22 cellular contexts compared by ENCODE assay signal in the genomic region with DNA sequence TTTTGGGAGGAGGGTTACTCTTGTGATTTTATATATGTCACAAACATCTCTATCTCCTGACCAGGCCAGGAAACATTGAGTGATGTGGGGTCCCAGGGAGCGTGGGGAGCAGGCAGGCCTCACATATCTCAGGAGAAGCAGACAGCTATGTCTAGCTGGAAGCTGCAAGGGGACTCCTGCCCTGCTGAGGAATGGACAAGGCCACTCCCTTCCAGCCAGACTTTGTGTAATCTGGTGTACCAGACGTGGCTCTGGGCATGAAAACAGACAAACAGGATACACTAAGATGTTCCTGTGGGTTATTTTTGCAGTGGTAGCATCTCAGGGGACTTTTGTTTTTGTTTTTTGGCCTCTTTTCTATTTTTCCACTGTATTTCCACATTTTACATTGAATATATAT. TPM values are rescaled to one million over a fixed set of nuclear protein-coding genes. Genes with fewer than 3 reads are reported as not detected.
A peak's percentile ranks its signal among the peaks of the same experiment; 100 is the strongest.
DNase-seq lines count a peak whose midpoint lies in the region; ATAC-seq, FAIRE-seq and TF ChIP-seq lines count a peak whose summit lies in the region.
"Had no signal": no experiment of that assay in that cellular context is flagged by ENCODE, and none has a peak within 500 bp of the region (broad histone marks: within the 10 kb centered on the region; RNA-seq: fewer than 3 reads in every experiment).

No MANE protein-coding gene starts in this region.

- no peak overlapping the region for H3K4me3 ChIP-seq in right cardiac atrium (ENCODE audit: low read length)
- no peak overlapping the region for H3K4me3 ChIP-seq in testis
- H3K4me3 ChIP-seq: Peyer's patch, prostate gland, upper lobe of left lung had no signal

- no peak for TF ChIP-seq CTCF in testis (IDR thresholded peaks at IDR 0.05)

- ATAC-seq in right cardiac atrium (peak; percentile 73 to 79), sciatic nerve (peak; percentile 84), HG03045 (IDR thresholded peaks at IDR 0.05; ENCODE audit: unreplicated experiment) (no peak)

- no peak overlapping the region for H3K27ac ChIP-seq in right cardiac atrium (ENCODE audit: low read length)
- H3K27ac ChIP-seq in testis = peak overlapping the region in 1 of 2 donors; percentile 41
- H3K27ac ChIP-seq: Peyer's patch, prostate gland had no signal

- H3K36me3 ChIP-seq in testis (ENCODE audit: low read depth, missing control alignments) = no peaks in the 10 kb centered on the region
- H3K36me3 ChIP-seq: Peyer's patch, prostate gland, upper lobe of left lung had no signal

- no peaks in the 10 kb centered on the region for H3K27me3 ChIP-seq in right cardiac atrium (ENCODE audit: control insufficient read depth, insufficient read depth)
- no peaks in the 10 kb centered on the region for H3K27me3 ChIP-seq in testis
- H3K27me3 ChIP-seq: Peyer's patch, upper lobe of left lung had no signal

- H3K9me3 ChIP-seq in right cardiac atrium (ENCODE audit: control insufficient read depth, low read length) = no peaks in the 10 kb centered on the region
- H3K9me3 ChIP-seq in testis = no peaks in the 10 kb centered on the region
- H3K9me3 ChIP-seq: Peyer's patch, prostate gland, upper lobe of left lung had no signal

- no peak for FAIRE-seq in urothelium cell line (lab: Jason Lieb, UNC)
- FAIRE-seq: frontal cortex, GM18507, GM19239, islet of Langerhans had no signal

- intact Hi-C loops in right cardiac atrium (cut with DNase I) = no loop called here
- intact Hi-C loops in sciatic nerve (cut with DNase I) = no loop called here
- intact Hi-C loops in testis (cut with DNase I; ENCODE audit: low total_unique reads) = no loop called here

- 38% methylated on average over 2 of the region's 2 CpGs for WGBS in right cardiac atrium
- 27 to 30% methylated on average over 2 of the region's 2 CpGs for WGBS in testis, 2 donors

- DNase-seq in CMK (ENCODE audit: low read depth) (peak; percentile 59), right cardiac atrium (peak in 1 of 3 donors; percentile 57), sciatic nerve (ENCODE audit: low spot score) (no peak), SIG-M5 treated with dmso at 0.1 percent for 504 hours (lab: John Stamatoyannopoulos, UW; ENCODE audit: unreplicated experiment) (no peak), urothelium cell line (ENCODE audit: low spot score) (no peak), testis (no peak)
- DNase-seq in activated CD8-positive, alpha-beta memory T cell treated with anti-CD3 and anti-CD28 coated beads, Interleukin-2, amount 50 U/mL, for 48 hours = peak; percentile 41
- DNase-seq: activated B cell treated with CpG ODN at 0.5 μM for 24 hours; activated naive CD4-positive, alpha-beta T cell treated with anti-CD3 and anti-CD28 coated beads for 36 hours; DMS 273 treated with DMSO at 0.1 percent for 48 hours; effector memory CD4-positive, alpha-beta T cell; Karpas-422; NCI-H1930; NCI-H69; upper lobe of left lung had no signal

- H3K4me1 ChIP-seq in right cardiac atrium (ENCODE audit: control insufficient read depth, insufficient read depth, low read length) (no peaks in the 10 kb centered on the region), testis (peaks cover 17% of the 10 kb centered on the region)
- H3K4me1 ChIP-seq: Peyer's patch, prostate gland had no signal

- no peak for TF ChIP-seq POLR2A in testis (IDR thresholded peaks at IDR 0.05)

RNA-seq across cellular contexts. Expression of a gene that starts 23.2 kb away (rescaled TPM):
- total RNA-seq in right cardiac atrium = under 1 TPM in 1 of 4 donors, not detected in 3; 0.14 TPM
- 0.02 TPM for polyA plus RNA-seq in right cardiac atrium
- not detected for total RNA-seq in sciatic nerve
- not detected for total RNA-seq in testis
- polyA plus RNA-seq in testis (ENCODE audit: insufficient read depth, low read depth, low replicate concordance) = not detected
- total RNA-seq: activated B cell treated with CpG ODN at 0.5 μM for 24 hours; activated naive CD4-positive, alpha-beta T cell treated with anti-CD3 and anti-CD28 coated beads for 36 hours; frontal cortex; Peyer's patch; prostate gland had no signal

RNA-seq across cellular contexts. Expression of a gene that starts 43.2 kb away (rescaled TPM):
- total RNA-seq in right cardiac atrium (1 to 10 TPM; 1.4 to 2.4 (median 1.8) TPM), sciatic nerve (19.0 TPM), testis (1 to 10 TPM; 3.4 to 7.8 TPM)
- polyA plus RNA-seq in right cardiac atrium (1.2 TPM), testis (ENCODE audit: insufficient read depth, low read depth, low replicate concordance) (2.7 TPM)
- total RNA-seq: frontal cortex had no signal

RNA-seq across cellular contexts. Expression of a gene that starts 48.2 kb away (rescaled TPM):
- 100 to 1,000 TPM; 179 to 274 (median 239) TPM for total RNA-seq in right cardiac atrium
- polyA plus RNA-seq in right cardiac atrium = 348 TPM
- total RNA-seq in sciatic nerve = 71.4 TPM
- 100 to 1,000 TPM in 1 of 2 donors, 10 to 100 TPM in 1; 95.6 to 110 TPM for total RNA-seq in testis
- polyA plus RNA-seq in testis (ENCODE audit: insufficient read depth, low read depth, low replicate concordance) = 133 TPM

RNA-seq across cellular contexts. Expression of a gene that starts 53.5 kb away (rescaled TPM):
- total RNA-seq in right cardiac atrium (1 to 10 TPM; 5.6 to 8.9 (median 7.0) TPM), sciatic nerve (19.0 TPM), testis (10 to 100 TPM; 19.2 to 23.5 TPM)
- polyA plus RNA-seq in right cardiac atrium (3.1 TPM), testis (ENCODE audit: insufficient read depth, low read depth, low replicate concordance) (11.2 TPM)

Comparison
In these comparisons a context has a peak if more than half of its experiments do, and no peak if none do; other contexts are left out.
1. DNase-seq: peak in CMK (single experiment) and activated CD8-positive, alpha-beta memory T cell treated with anti-CD3 and anti-CD28 coated beads, Interleukin-2, amount 50 U/mL, for 48 hours (single experiment); none in sciatic nerve (single experiment), SIG-M5 treated with dmso at 0.1 percent for 504 hours (single experiment), urothelium cell line (single experiment) and testis (single experiment).